ENCODE assay signal across 1 cellular context in genomic region chr19:11094520-11094894, GRCh38.
TF ChIP-seq lines count a peak whose summit lies in the region.

No MANE protein-coding gene starts in this region.

TF ChIP-seq in K562, 482 proteins besides CTCF, POLR2A, EP300 and RAD21 (continued from another document and continues in another):
- TF ChIP-seq PBX2 (CRISPR knock-in tag; IDR thresholded peaks at IDR 0.05; ENCODE audit: low read depth) (no peak), PBX2 (tag; conservative IDR thresholded peaks at IDR 0.05; ENCODE audit: low read depth) (no peak), ILK (tag; IDR thresholded peaks at IDR 0.05; ENCODE audit: borderline replicate concordance, low read depth) (no peak), KAT8 (IDR thresholded peaks at IDR 0.05; ENCODE audit: low read depth) (no peak), ZFP1 (CRISPR knock-in tag; IDR thresholded peaks at IDR 0.05) (no peak), MNT (conservative IDR thresholded peaks at IDR 0.05) (no peak), ZNF609 (CRISPR knock-in tag; IDR thresholded peaks at IDR 0.05; ENCODE audit: borderline replicate concordance) (no peak), CBX5 (IDR thresholded peaks at IDR 0.05; ENCODE audit: borderline replicate concordance, low read depth) (no peak), CBX3 (IDR thresholded peaks at IDR 0.05; ENCODE audit: borderline replicate concordance in 1 of 2, low read length in 2 of 2) (no peak), MCM7 (IDR thresholded peaks at IDR 0.05) (no peak), ASH1L (IDR thresholded peaks at IDR 0.05; ENCODE audit: borderline replicate concordance, low read depth, partially characterized antibody) (no peak), ZFP36 (IDR thresholded peaks at IDR 0.05; ENCODE audit: low read depth, low read length, partially characterized antibody) (no peak), ZBTB1 (CRISPR knock-in tag; IDR thresholded peaks at IDR 0.05; ENCODE audit: borderline replicate concordance, low read depth) (no peak), ETV5 (CRISPR knock-in tag; IDR thresholded peaks at IDR 0.05; ENCODE audit: low read depth) (no peak), DDX20 (tag; IDR thresholded peaks at IDR 0.05; ENCODE audit: low read depth) (no peak), ZNF79 (CRISPR knock-in tag; IDR thresholded peaks at IDR 0.05; ENCODE audit: low read depth) (no peak), HNRNPL (IDR thresholded peaks at IDR 0.05; ENCODE audit: low read depth, low read length) (no peak), ERF (CRISPR knock-in tag; IDR thresholded peaks at IDR 0.05) (no peak), ZNF217 (CRISPR knock-in tag; IDR thresholded peaks at IDR 0.05) (no peak), DLX4 (CRISPR knock-in tag; IDR thresholded peaks at IDR 0.05) (no peak), KLF10 (CRISPR knock-in tag; IDR thresholded peaks at IDR 0.05) (no peak), NFRKB (IDR thresholded peaks at IDR 0.05; ENCODE audit: low read depth) (peak; percentile 60; the same call in 1 of the 2 replicates), E2F1 (CRISPR knock-in tag; IDR thresholded peaks at IDR 0.05) (no peak), ETV6 (IDR thresholded peaks at IDR 0.05; ENCODE audit: borderline replicate concordance in 1 of 2, low read depth in 2 of 2, low read length in 1 of 2) (0 out of 4 replicates have a peak, but pooled peaks of 1 of the 2 experiments have one; percentile 0), ETV6 (CRISPR knock-in tag; IDR thresholded peaks at IDR 0.05; ENCODE audit: borderline replicate concordance) (no peak), HINFP (tag; conservative IDR thresholded peaks at IDR 0.05; ENCODE audit: low read depth) (no peak), HNRNPLL (IDR thresholded peaks at IDR 0.05; ENCODE audit: low read depth, low read length, poor library complexity, severe bottlenecking) (peak; percentile 13), MEF2A (IDR thresholded peaks at IDR 0.05; ENCODE audit: control insufficient read depth, low read depth, low read length) (no peak), CBX2 (IDR thresholded peaks at IDR 0.05; ENCODE audit: insufficient read depth, low read length, poor library complexity, severe bottlenecking) (no peak), ZNF766 (CRISPR knock-in tag; conservative IDR thresholded peaks at IDR 0.05) (peak; percentile 31; the same call in 1 of the 2 replicates), ZNF785 (CRISPR knock-in tag; IDR thresholded peaks at IDR 0.05) (no peak), THRB (CRISPR knock-in tag; conservative IDR thresholded peaks at IDR 0.05) (0 out of 2 replicates have a peak, but pooled peaks have one; percentile 11), NFYB (IDR thresholded peaks at IDR 0.05; ENCODE audit: extremely low read depth, insufficient read length) (no peak), HMG20B (CRISPR knock-in tag; IDR thresholded peaks at IDR 0.05) (no peak), MIER1 (IDR thresholded peaks at IDR 0.05; ENCODE audit: low read depth) (no peak), SMARCA5 (IDR thresholded peaks at IDR 0.05) (0 out of 2 replicates have a peak, but pooled peaks have one; percentile 29), SLC30A9 (CRISPR knock-in tag; IDR thresholded peaks at IDR 0.05) (no peak), HDAC8 (tag; IDR thresholded peaks at IDR 0.05) (no peak), U2AF1 (optimal IDR thresholded peaks at IDR 0.05; ENCODE audit: low read depth, low read length) (no peak), FOXO4 (CRISPR knock-in tag; IDR thresholded peaks at IDR 0.05) (no peak), ZFP91 (CRISPR knock-in tag; IDR thresholded peaks at IDR 0.05) (no peak), ZNF41 (CRISPR knock-in tag; conservative IDR thresholded peaks at IDR 0.05) (no peak), RFX7 (CRISPR knock-in tag; IDR thresholded peaks at IDR 0.05) (no peak), ATF7 (IDR thresholded peaks at IDR 0.05) (no peak), ZZZ3 (IDR thresholded peaks at IDR 0.05) (no peak)
